Comparison of ENCODE assay signal across 8 cellular contexts in genomic region chr3:12966847-12967750, GRCh38.
DNase-seq lines count a peak whose midpoint lies in the region; ATAC-seq and TF ChIP-seq lines count a peak whose summit lies in the region.

No MANE protein-coding gene starts in this region.

- ATAC-seq in HG03064 (IDR thresholded peaks at IDR 0.05; ENCODE audit: low read depth, unreplicated experiment) (peak; percentile 25), foreskin keratinocyte (peak; percentile 51)

- peak overlapping the region; percentile 34 for H2BK5ac ChIP-seq in trophoblast cell (ENCODE audit: low read depth, low read length, poor library complexity)

- H2AFZ ChIP-seq in trophoblast cell (ENCODE audit: insufficient read depth, low read length, poor library complexity), result peak overlapping the region; percentile 67

- no peaks in the 10 kb centered on the region for H3K9me3 ChIP-seq in trophoblast cell (ENCODE audit: insufficient read depth, low read depth, low read length)

- peak overlapping the region; percentile 41 for H4K91ac ChIP-seq in trophoblast cell (ENCODE audit: low read depth, low read length)

- H4K12ac ChIP-seq in trophoblast cell (ENCODE audit: low read depth, low read length), result no peak overlapping the region

- peak overlapping the region; percentile 97 for H3K4me2 ChIP-seq in trophoblast cell (ENCODE audit: low read length)

- H3K27me3 ChIP-seq in foreskin keratinocyte (peaks cover 28% of the 10 kb centered on the region), trophoblast cell (ENCODE audit: insufficient read depth, low read length) (no peaks in the 10 kb centered on the region)

- H4K8ac ChIP-seq in trophoblast cell (ENCODE audit: low read depth, low read length), result peak overlapping the region; percentile 54

- H3K79me1 ChIP-seq in trophoblast cell (ENCODE audit: low read length), result peaks cover 6% of the 10 kb centered on the region

- peak overlapping the region; percentile 68 for H3K27ac ChIP-seq in foreskin keratinocyte
- H3K27ac ChIP-seq in trophoblast cell (ENCODE audit: low read depth, low read length), result no peak overlapping the region

- H3K79me2 ChIP-seq in trophoblast cell (ENCODE audit: control insufficient read depth, insufficient read depth, low read length, poor library complexity), result peaks cover 7% of the 10 kb centered on the region

- H3K4me1 ChIP-seq in foreskin keratinocyte (no peaks in the 10 kb centered on the region), trophoblast cell (ENCODE audit: control insufficient read depth in 1 of 2, insufficient read depth in 2 of 2, low read length in 2 of 2) (peaks cover 6 to 15% of the 10 kb centered on the region in 2 experiments)

- peak; percentile 14 to 19 for DNase-seq in activated CD4-positive, alpha-beta T cell treated with anti-CD3 and anti-CD28 coated beads for 4 hours
- no peak for DNase-seq in activated CD4-positive, alpha-beta T cell treated with anti-CD3 and anti-CD28 coated beads, Interleukin-2, amount 50 U/mL, for 1 hour
- DNase-seq in activated CD4-positive, alpha-beta T cell treated with anti-CD3 and anti-CD28 coated beads, Interleukin-2, amount 50 U/mL, for 48 hours, result peak; percentile 19 to 27
- DNase-seq in foreskin keratinocyte (no peak), trophoblast cell (peak in 1 of 2 donors; percentile 26), NCI-H345 treated with DMSO at 0.1 percent for 48 hours (lab: John Stamatoyannopoulos, UW; ENCODE audit: unreplicated experiment) (no peak), SIG-M5 treated with dmso at 0.1 percent for 504 hours (lab: John Stamatoyannopoulos, UW; ENCODE audit: unreplicated experiment) (no peak)

- peak overlapping the region; percentile 55 for H2BK120ac ChIP-seq in trophoblast cell (ENCODE audit: insufficient read depth, low read length, poor library complexity)

- H3K14ac ChIP-seq in trophoblast cell (ENCODE audit: low read length), result peak overlapping the region; percentile 89

- WGBS in trophoblast cell (ENCODE audit: extremely low coverage, insufficient coverage, insufficient read length), result no CpG with 5 or more reads among the region's 75 CpGs

- TF ChIP-seq CTCF in foreskin keratinocyte (conservative IDR thresholded peaks at IDR 0.05), result no peak

- H3K18ac ChIP-seq in trophoblast cell (ENCODE audit: low read length), result peak overlapping the region; percentile 87

- H3K36me3 ChIP-seq in trophoblast cell (ENCODE audit: control insufficient read depth in 1 of 2, insufficient read depth in 2 of 2, low read length in 2 of 2), result no peaks in the 10 kb centered on the region

- H3K4ac ChIP-seq in trophoblast cell (ENCODE audit: low read depth, low read length), result peak overlapping the region; percentile 67

- peak overlapping the region; percentile 87 for H3K4me3 ChIP-seq in trophoblast cell (ENCODE audit: low read depth, low read length)

- peak overlapping the region; percentile 77 for H3K9ac ChIP-seq in trophoblast cell (ENCODE audit: low read length)

- H2AK5ac ChIP-seq in trophoblast cell (ENCODE audit: low read length), result peak overlapping the region; percentile 51

- no peak overlapping the region for H2BK12ac ChIP-seq in trophoblast cell (ENCODE audit: low read length)

- H3K23ac ChIP-seq in trophoblast cell (ENCODE audit: low read length), result no peak overlapping the region

Comparison
In these comparisons a context has a peak if more than half of its experiments do, and no peak if none do; other contexts are left out.
1. DNase-seq: peak in activated CD4-positive, alpha-beta T cell treated with anti-CD3 and anti-CD28 coated beads for 4 hours (2 of 2) and activated CD4-positive, alpha-beta T cell treated with anti-CD3 and anti-CD28 coated beads, Interleukin-2, amount 50 U/mL, for 48 hours (2 of 2); none in activated CD4-positive, alpha-beta T cell treated with anti-CD3 and anti-CD28 coated beads, Interleukin-2, amount 50 U/mL, for 1 hour (single experiment), foreskin keratinocyte (0 of 2), NCI-H345 treated with DMSO at 0.1 percent for 48 hours (single experiment) and SIG-M5 treated with dmso at 0.1 percent for 504 hours (single experiment).